ENCODE assay signal across 27 cellular contexts in genomic region chr20:48731581-48731980, GRCh38.
A peak's percentile ranks its signal among the peaks of the same experiment; 100 is the strongest.
DNase-seq lines count a peak whose midpoint lies in the region; ATAC-seq and TF ChIP-seq lines count a peak whose summit lies in the region.
"Had no signal": no experiment of that assay in that cellular context is flagged by ENCODE, and none has a peak within 500 bp of the region (broad histone marks: within the 10 kb centered on the region; RNA-seq: fewer than 3 reads in every experiment).

No MANE protein-coding gene starts in this region.

- H3K27me3 ChIP-seq in CD4-positive, CD25-positive, alpha-beta regulatory T cell (ENCODE audit: control insufficient read depth, insufficient read depth, low read length), result no peaks in the 10 kb centered on the region
- H3K27me3 ChIP-seq: left lung, right atrium auricular region, tibial nerve had no signal

- no peak overlapping the region for H3K4me3 Mint-ChIP-seq in CD4-positive, CD25-positive, alpha-beta regulatory T cell
- no peak overlapping the region for H3K4me3 Mint-ChIP-seq in natural killer cell
- H3K4me3 Mint-ChIP-seq: activated CD4-positive, alpha-beta memory T cell treated with anti-CD3 and anti-CD28 coated beads, Interleukin-2, amount 10 ng/mL, durations not matched to agents 7 days and 5 days; activated naive CD4-positive, alpha-beta T cell treated with anti-CD3 and anti-CD28 coated beads, Interleukin-2, amount 50 U/mL, for 24 hours; T-helper 1 cell treated with Interleukin-12 subunit alpha and Interleukin-12 subunit beta and Interleukin-4 antibody, amounts not matched to agents 30 μg/mL and 1 μg/mL, for 36 hours had no signal

- DNase-seq in CD4-positive, CD25-positive, alpha-beta regulatory T cell, result no peak
- DNase-seq in NCI-H1694 treated with DMSO at 0.1 percent for 48 hours (lab: John Stamatoyannopoulos, UW) (peak; percentile 85), caudate nucleus (lab: John Stamatoyannopoulos, UW) (no peak), natural killer cell (no peak), Ammon's horn (ENCODE audit: low spot score) (no peak)
- DNase-seq: ACHN; activated CD4-positive, alpha-beta memory T cell treated with anti-CD3 and anti-CD28 coated beads, Interleukin-2, amount 10 ng/mL, durations not matched to agents 7 days and 5 days; activated CD8-positive, alpha-beta memory T cell treated with anti-CD3 and anti-CD28 coated beads, Interleukin-2, amount 50 U/mL, for 4 hours; cortex of kidney; DND-41; left lung; mesenchymal stem cell; MV-4-11; NCI-H1436 treated with DMSO at 0.1 percent for 48 hours; NCI-H2107; NCI-H510A treated with DMSO at 0.1 percent for 48 hours; stimulated activated CD4-positive, alpha-beta T cell treated with anti-CD3 and anti-CD28 coated beads, Interleukin-1b, Interleukin-23, amount 100 ng/mL, for 48 hours had no signal

- no peak overlapping the region for H3K27ac ChIP-seq in CD4-positive, CD25-positive, alpha-beta regulatory T cell (ENCODE audit: insufficient read depth, low read length, poor library complexity, severe bottlenecking)
- H3K27ac ChIP-seq in caudate nucleus (ENCODE audit: low read depth, low read length), result peak overlapping the region; percentile 99
- H3K27ac ChIP-seq: left lung, right atrium auricular region, tibial nerve had no signal

- peaks cover 89% of the 10 kb centered on the region for H3K36me3 ChIP-seq in CD4-positive, CD25-positive, alpha-beta regulatory T cell (ENCODE audit: control insufficient read depth, insufficient read depth, low read length)
- H3K36me3 ChIP-seq: right atrium auricular region had no signal

- no peak overlapping the region for H3K4me3 ChIP-seq in CD4-positive, CD25-positive, alpha-beta regulatory T cell (ENCODE audit: low read depth, low read length)
- H3K4me3 ChIP-seq: left lung, right atrium auricular region, tibial nerve had no signal

- ATAC-seq in CD4-positive, CD25-positive, alpha-beta regulatory T cell (ENCODE audit: low read depth in 2 of 2), result no peak
- no peak for ATAC-seq in natural killer cell
- ATAC-seq in HG03175 (IDR thresholded peaks at IDR 0.05; ENCODE audit: unreplicated experiment), result no peak
- no peak for ATAC-seq in HG02973 (IDR thresholded peaks at IDR 0.05; ENCODE audit: unreplicated experiment)
- ATAC-seq in GM19395 (IDR thresholded peaks at IDR 0.05; ENCODE audit: unreplicated experiment), result no peak
- ATAC-seq: activated CD4-positive, CD25-positive, alpha-beta regulatory T cell treated with anti-CD3 and anti-CD28 coated beads, Interleukin-2, amount 50 U/mL, for 24 hours; left lung had no signal

- no peaks in the 10 kb centered on the region for H3K9me3 ChIP-seq in CD4-positive, CD25-positive, alpha-beta regulatory T cell (ENCODE audit: control insufficient read depth in 2 of 2, low read length in 2 of 2)
- H3K9me3 ChIP-seq: left lung, right atrium auricular region, tibial nerve had no signal

- H3K27me3 Mint-ChIP-seq in CD4-positive, CD25-positive, alpha-beta regulatory T cell, result no peaks in the 10 kb centered on the region
- no peaks in the 10 kb centered on the region for H3K27me3 Mint-ChIP-seq in natural killer cell (ENCODE audit: low read depth in 2 of 2)
- H3K27me3 Mint-ChIP-seq: activated CD4-positive, alpha-beta memory T cell treated with anti-CD3 and anti-CD28 coated beads, Interleukin-2, amount 10 ng/mL, durations not matched to agents 7 days and 5 days; activated naive CD4-positive, alpha-beta T cell treated with anti-CD3 and anti-CD28 coated beads, Interleukin-2, amount 50 U/mL, for 24 hours; IgD-negative memory B cell had no signal

- TF ChIP-seq CTCF in natural killer cell (IDR thresholded peaks at IDR 0.05), result no peak

- H3K36me3 Mint-ChIP-seq in CD4-positive, CD25-positive, alpha-beta regulatory T cell, result peaks cover 50% of the 10 kb centered on the region
- H3K36me3 Mint-ChIP-seq in natural killer cell, result peaks cover 15% of the 10 kb centered on the region

- H3K4me1 ChIP-seq in CD4-positive, CD25-positive, alpha-beta regulatory T cell (ENCODE audit: control insufficient read depth, insufficient read depth, low read length, poor library complexity, severe bottlenecking), result no peaks in the 10 kb centered on the region

- no peaks in the 10 kb centered on the region for H3K9me3 Mint-ChIP-seq in CD4-positive, CD25-positive, alpha-beta regulatory T cell
- no peaks in the 10 kb centered on the region for H3K9me3 Mint-ChIP-seq in natural killer cell
- H3K9me3 Mint-ChIP-seq: activated CD4-positive, alpha-beta memory T cell treated with anti-CD3 and anti-CD28 coated beads, Interleukin-2, amount 10 ng/mL, durations not matched to agents 7 days and 5 days; activated naive CD4-positive, alpha-beta T cell treated with anti-CD3 and anti-CD28 coated beads, Interleukin-2, amount 50 U/mL, for 24 hours; activated T-helper 2 cell treated with anti-CD3 and anti-CD28 coated beads, Interferon-gamma antibody, Interleukin-2, Interleukin-4, amounts not matched to agents 10 μg/mL and 5 μg/mL and 100 μg/mL, durations not matched to agents 14 hours and 24 hours and 36 hours; IgD-negative memory B cell; T-helper 1 cell treated with Interleukin-12 subunit alpha and Interleukin-12 subunit beta and Interleukin-4 antibody, amounts not matched to agents 30 μg/mL and 1 μg/mL, for 36 hours had no signal

- peaks cover 8 to 45% (median 33%) of the 10 kb centered on the region in 4 donors for H3K4me1 Mint-ChIP-seq in CD4-positive, CD25-positive, alpha-beta regulatory T cell
- H3K4me1 Mint-ChIP-seq in natural killer cell, result peaks cover 75 to 83% of the 10 kb centered on the region in 2 donors

- intact Hi-C loops in natural killer cell (cut with micrococcal nuclease), result no loop called here

- peak overlapping the region in 2 of 3 donors; percentile 25 to 95 for H3K27ac Mint-ChIP-seq in CD4-positive, CD25-positive, alpha-beta regulatory T cell
- H3K27ac Mint-ChIP-seq in natural killer cell, result peak overlapping the region; percentile 74 to 92
- H3K27ac Mint-ChIP-seq: activated T-helper 2 cell treated with anti-CD3 and anti-CD28 coated beads, Interferon-gamma antibody, Interleukin-2, Interleukin-4, amounts not matched to agents 10 μg/mL and 5 μg/mL and 100 μg/mL, durations not matched to agents 14 hours and 24 hours and 36 hours had no signal
